In the genomic region with DNA sequence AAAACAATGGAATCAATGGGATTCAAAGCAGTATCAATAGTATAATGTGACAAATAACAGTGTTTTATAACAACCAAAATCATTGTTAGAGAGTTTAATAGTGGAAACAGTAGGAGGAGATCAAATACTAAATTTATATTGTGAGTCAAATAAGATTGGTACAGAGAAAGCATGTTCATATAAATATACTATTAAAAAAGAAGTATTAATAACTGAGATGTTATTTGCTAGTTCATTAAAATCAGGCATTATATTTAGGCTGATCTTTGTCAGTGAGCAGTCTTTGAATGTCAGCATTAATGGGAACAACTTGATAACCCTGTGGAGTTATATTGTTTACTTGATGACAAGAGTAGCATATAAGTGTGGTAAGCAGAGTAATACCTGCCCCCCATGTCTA, we compare ENCODE assay signal across 37 cellular contexts. TPM values are rescaled to one million over a fixed set of nuclear protein-coding genes. Genes with fewer than 3 reads are reported as not detected.
"Had no signal": no experiment of that assay in that cellular context is flagged by ENCODE, and none has a peak within 500 bp of the region (broad histone marks: within the 10 kb centered on the region; RNA-seq: fewer than 3 reads in every experiment).

No MANE protein-coding gene starts in this region.

- H3K27ac ChIP-seq: adrenal gland, body of pancreas, brain microvascular endothelial cell, breast epithelium, VCaP had no signal

- H3K36me3 ChIP-seq: adrenal gland, brain microvascular endothelial cell, breast epithelium had no signal

- H3K27me3 ChIP-seq: adrenal gland, body of pancreas, brain microvascular endothelial cell, breast epithelium had no signal

- H3K4me3 ChIP-seq: adrenal gland, body of pancreas, breast epithelium had no signal

- H3K4me1 ChIP-seq: adrenal gland, body of pancreas, breast epithelium had no signal

- FAIRE-seq: astrocyte, TTC549 had no signal

- DNase-seq: activated B cell treated with CpG ODN at 0.5 μM for 24 hours; activated CD4-positive, alpha-beta memory T cell treated with anti-CD3 and anti-CD28 coated beads for 36 hours; activated CD4-positive, alpha-beta T cell treated with anti-CD3 and anti-CD28 coated beads for 4 hours; activated CD4-positive, alpha-beta T cell treated with anti-CD3 and anti-CD28 coated beads, Interleukin-2, amount 10 ng/mL, durations not matched to agents 24 days and 14 days; activated CD4-positive, alpha-beta T cell treated with anti-CD3 and anti-CD28 coated beads, Interleukin-2, amount 50 U/mL, for 1 hour; activated CD4-positive, alpha-beta T cell treated with anti-CD3 and anti-CD28 coated beads, Interleukin-2, amount 50 U/mL, for 4 hours; activated CD4-positive, CD25-positive, alpha-beta regulatory T cell treated with anti-CD3 and anti-CD28 coated beads, Interleukin-2, amount 50 U/mL, for 72 hours; activated CD8-positive, alpha-beta memory T cell treated with anti-CD3 and anti-CD28 coated beads, Interleukin-2, amount 50 U/mL, for 4 hours; activated CD8-positive, alpha-beta T cell treated with anti-CD3 and anti-CD28 coated beads for 36 hours; activated effector memory CD4-positive, alpha-beta T cell treated with anti-CD3 and anti-CD28 coated beads, Interleukin-2, amount 50 U/mL, for 16 hours; activated gamma-delta T cell treated with Interleukin-2 at 50 U/mL for 16 hours; activated naive CD4-positive, alpha-beta T cell; activated naive CD4-positive, alpha-beta T cell treated with anti-CD3 and anti-CD28 coated beads for 36 hours; activated naive CD4-positive, alpha-beta T cell treated with anti-CD3 and anti-CD28 coated beads, Interleukin-2, amount 50 U/mL, for 16 hours; activated naive CD8-positive, alpha-beta T cell treated with anti-CD3 and anti-CD28 coated beads for 36 hours; activated T-cell treated with anti-CD3 and anti-CD28 coated beads for 4 hours; activated T-cell treated with anti-CD3 and anti-CD28 coated beads, Interleukin-2, amount 50 U/mL, for 1 hour; activated T-cell treated with anti-CD3 and anti-CD28 coated beads, Interleukin-2, amount 50 U/mL, for 4 hours; activated T-cell treated with anti-CD3 and anti-CD28 coated beads, Interleukin-2, amount 50 U/mL, for 72 hours; adrenal gland; amniotic stem cell; aorta; body of pancreas; brain microvascular endothelial cell; central memory CD4-positive, alpha-beta T cell; SW 1271; T-helper 1 cell; T-helper 2 cell; T-helper 9 cell had no signal

- H3K9me3 ChIP-seq: adrenal gland, body of pancreas, breast epithelium had no signal

- ATAC-seq: activated CD8-positive, alpha-beta T cell treated with anti-CD3 and anti-CD28 coated beads for 36 hours; activated naive CD4-positive, alpha-beta T cell treated with anti-CD3 and anti-CD28 coated beads, Interleukin-2, amount 50 U/mL, for 72 hours; activated T-cell treated with anti-CD3 and anti-CD28 coated beads, Interleukin-2, amount 50 U/mL, for 4 hours; activated T-cell treated with anti-CD3 and anti-CD28 coated beads, Interleukin-2, amount 50 U/mL, for 72 hours; activated T-helper 17 cell treated with anti-CD3 and anti-CD28 coated beads, Interleukin-2, amount 50 U/mL, for 72 hours; body of pancreas had no signal

RNA-seq across cellular contexts. Expression of a gene that starts 30.6 kb away (rescaled TPM):
- total RNA-seq: activated B cell treated with CpG ODN at 0.5 μM for 24 hours; activated CD4-positive, alpha-beta memory T cell treated with anti-CD3 and anti-CD28 coated beads for 36 hours; activated CD4-positive, alpha-beta T cell treated with anti-CD3 and anti-CD28 coated beads, Interleukin-2, amount 10 ng/mL, durations not matched to agents 24 days and 14 days; activated CD8-positive, alpha-beta memory T cell treated with anti-CD3 and anti-CD28 coated beads for 36 hours; activated CD8-positive, alpha-beta T cell treated with anti-CD3 and anti-CD28 coated beads for 36 hours; activated naive CD4-positive, alpha-beta T cell treated with anti-CD3 and anti-CD28 coated beads for 36 hours; activated T-cell treated with anti-CD3 and anti-CD28 coated beads, Interleukin-2, amount 50 U/mL, for 4 hours; activated T-cell treated with anti-CD3 and anti-CD28 coated beads, Interleukin-2, amount 50 U/mL, for 72 hours; activated T-helper 1 cell treated with anti-CD3 and anti-CD28 coated beads, Interleukin-12 subunit alpha, Interleukin-12 subunit beta, Interleukin-2, Interleukin-4 antibody, amounts not matched to agents 30 ng/mL and 10 ng/mL and 1 ng/mL, durations not matched to agents 14 hours and 24 hours and 36 hours had no signal
